Comparison of ENCODE assay signal across 2 cellular contexts in the genomic region with DNA sequence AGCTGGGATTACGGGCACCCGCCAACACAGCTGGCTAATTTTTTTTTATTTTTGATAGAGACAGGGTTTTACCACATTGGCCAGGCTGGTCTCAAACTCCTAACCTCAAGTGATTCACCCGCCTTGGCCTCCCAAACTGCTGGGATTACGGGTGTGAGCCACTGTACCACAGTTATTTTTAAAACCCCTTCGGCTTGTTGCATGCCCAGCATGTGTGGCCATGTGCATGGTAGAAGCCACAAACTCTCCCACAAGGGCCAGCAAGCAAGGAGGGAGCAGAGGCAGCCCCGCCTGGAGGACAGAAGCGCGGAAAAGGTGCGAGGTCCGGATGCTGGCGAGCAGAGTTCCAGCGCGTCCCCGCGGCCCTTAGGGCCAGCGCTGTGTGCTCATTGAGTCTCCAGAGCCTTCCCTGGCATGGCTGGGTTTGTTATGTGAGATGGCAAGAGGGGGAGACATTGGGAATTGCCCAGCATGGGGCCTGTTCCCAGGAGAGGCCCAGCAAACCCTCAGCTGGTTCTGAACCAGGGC.
TF ChIP-seq lines count a peak whose summit lies in the region.

No MANE protein-coding gene starts in this region.

TF ChIP-seq in HEK293, 187 proteins besides CTCF, POLR2A, EP300 and RAD21:
- TF ChIP-seq ZNF394 (tag by site-specific recombination; IDR thresholded peaks at IDR 0.05; ENCODE audit: borderline replicate concordance) (peak; percentile 51; the same call in 1 of the 2 replicates), ZNF324 (tag by site-specific recombination; IDR thresholded peaks at IDR 0.05) (no peak), ZNF146 (tag by site-specific recombination; IDR thresholded peaks at IDR 0.05) (no peak), ZBTB8A (tag by site-specific recombination; IDR thresholded peaks at IDR 0.05) (no peak)
TF ChIP-seq in HEK293: peak in this region for 1.

TF ChIP-seq in K562, 482 proteins besides CTCF, POLR2A, EP300 and RAD21:
- TF ChIP-seq, protein P1, sequence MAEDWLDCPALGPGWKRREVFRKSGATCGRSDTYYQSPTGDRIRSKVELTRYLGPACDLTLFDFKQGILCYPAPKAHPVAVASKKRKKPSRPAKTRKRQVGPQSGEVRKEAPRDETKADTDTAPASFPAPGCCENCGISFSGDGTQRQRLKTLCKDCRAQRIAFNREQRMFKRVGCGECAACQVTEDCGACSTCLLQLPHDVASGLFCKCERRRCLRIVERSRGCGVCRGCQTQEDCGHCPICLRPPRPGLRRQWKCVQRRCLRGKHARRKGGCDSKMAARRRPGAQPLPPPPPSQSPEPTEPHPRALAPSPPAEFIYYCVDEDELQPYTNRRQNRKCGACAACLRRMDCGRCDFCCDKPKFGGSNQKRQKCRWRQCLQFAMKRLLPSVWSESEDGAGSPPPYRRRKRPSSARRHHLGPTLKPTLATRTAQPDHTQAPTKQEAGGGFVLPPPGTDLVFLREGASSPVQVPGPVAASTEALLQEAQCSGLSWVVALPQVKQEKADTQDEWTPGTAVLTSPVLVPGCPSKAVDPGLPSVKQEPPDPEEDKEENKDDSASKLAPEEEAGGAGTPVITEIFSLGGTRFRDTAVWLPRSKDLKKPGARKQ (CRISPR knock-in tag; IDR thresholded peaks at IDR 0.05): no peak
- TF ChIP-seq ZNF644 (tag; IDR thresholded peaks at IDR 0.05; ENCODE audit: low read depth) (no peak), ZNF3 (CRISPR knock-in tag; IDR thresholded peaks at IDR 0.05) (no peak), TEAD1 (CRISPR knock-in tag; IDR thresholded peaks at IDR 0.05) (no peak), TFAM (CRISPR knock-in tag; conservative IDR thresholded peaks at IDR 0.05) (no peak), RFX1 (IDR thresholded peaks at IDR 0.05) (no peak), CREM (IDR thresholded peaks at IDR 0.05; ENCODE audit: low read depth) (no peak), FOXA3 (CRISPR knock-in tag; conservative IDR thresholded peaks at IDR 0.05 in 1 of 2, IDR thresholded peaks at IDR 0.05 in 1 of 2) (no peak), COPS2 (conservative IDR thresholded peaks at IDR 0.05) (no peak), POLR2G (IDR thresholded peaks at IDR 0.05; ENCODE audit: low read depth, low read length) (0 out of 2 replicates have a peak, but pooled peaks have one; percentile 24), FOXJ2 (tag; IDR thresholded peaks at IDR 0.05) (0 out of 2 replicates have a peak, but pooled peaks have one; percentile 1)
- TF ChIP-seq, protein P2, sequence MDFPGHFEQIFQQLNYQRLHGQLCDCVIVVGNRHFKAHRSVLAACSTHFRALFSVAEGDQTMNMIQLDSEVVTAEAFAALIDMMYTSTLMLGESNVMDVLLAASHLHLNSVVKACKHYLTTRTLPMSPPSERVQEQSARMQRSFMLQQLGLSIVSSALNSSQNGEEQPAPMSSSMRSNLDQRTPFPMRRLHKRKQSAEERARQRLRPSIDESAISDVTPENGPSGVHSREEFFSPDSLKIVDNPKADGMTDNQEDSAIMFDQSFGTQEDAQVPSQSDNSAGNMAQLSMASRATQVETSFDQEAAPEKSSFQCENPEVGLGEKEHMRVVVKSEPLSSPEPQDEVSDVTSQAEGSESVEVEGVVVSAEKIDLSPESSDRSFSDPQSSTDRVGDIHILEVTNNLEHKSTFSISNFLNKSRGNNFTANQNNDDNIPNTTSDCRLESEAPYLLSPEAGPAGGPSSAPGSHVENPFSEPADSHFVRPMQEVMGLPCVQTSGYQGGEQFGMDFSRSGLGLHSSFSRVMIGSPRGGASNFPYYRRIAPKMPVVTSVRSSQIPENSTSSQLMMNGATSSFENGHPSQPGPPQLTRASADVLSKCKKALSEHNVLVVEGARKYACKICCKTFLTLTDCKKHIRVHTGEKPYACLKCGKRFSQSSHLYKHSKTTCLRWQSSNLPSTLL (IDR thresholded peaks at IDR 0.05): no peak
- TF ChIP-seq, protein P3, sequence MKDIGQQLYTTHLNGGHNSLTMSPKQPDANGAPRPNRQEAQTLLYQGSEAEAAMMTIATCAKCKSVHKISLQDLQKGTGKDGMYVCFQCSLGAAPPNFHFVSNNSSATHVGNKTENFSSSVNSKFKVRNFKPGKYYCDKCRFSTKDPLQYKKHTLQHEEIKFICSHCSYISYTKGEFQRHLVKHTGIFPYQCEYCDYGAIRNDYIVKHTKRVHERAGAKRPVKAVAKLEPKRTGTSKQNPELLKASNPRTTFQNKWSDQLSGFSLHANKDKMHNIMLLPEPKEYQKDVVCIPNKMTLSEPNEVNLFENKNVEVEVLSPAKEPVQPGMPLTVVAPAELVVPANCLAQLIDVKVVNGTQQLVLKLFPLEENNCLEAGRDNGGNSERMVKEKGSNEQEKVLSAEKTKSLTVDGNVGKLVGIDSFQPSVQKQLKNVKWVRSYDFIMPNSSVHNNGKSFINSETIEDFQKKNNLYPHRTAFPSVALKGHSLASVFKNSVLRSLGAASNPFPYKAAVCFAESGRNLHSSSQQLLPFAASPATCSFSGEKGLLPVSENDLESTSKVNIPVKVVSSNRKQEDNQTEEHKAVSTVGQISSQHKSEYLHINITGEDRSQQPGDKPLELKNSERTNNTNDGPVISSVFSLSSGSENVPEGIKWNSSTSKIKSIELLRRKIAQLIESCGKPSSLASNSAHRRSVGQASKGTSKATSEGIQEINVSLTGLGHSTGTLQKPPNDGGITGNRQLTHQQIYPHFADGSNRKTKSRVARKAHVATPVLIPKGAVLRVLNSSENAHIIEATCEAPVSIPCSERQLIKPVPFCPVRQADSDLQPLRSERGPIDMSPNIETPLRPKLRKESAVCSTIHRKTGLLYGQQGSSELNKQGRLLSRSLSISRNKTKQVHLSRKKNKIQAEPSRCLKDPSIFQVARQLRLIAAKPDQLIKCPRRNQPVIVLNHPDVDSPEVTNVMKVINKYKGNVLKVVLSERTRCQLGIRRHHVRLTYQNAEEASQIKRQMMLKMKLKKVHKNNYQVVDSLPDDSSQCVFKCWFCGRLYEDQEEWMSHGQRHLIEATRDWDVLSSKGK (CRISPR knock-in tag; IDR thresholded peaks at IDR 0.05): no peak
TF ChIP-seq in K562: peak in this region for 2.
